1 cellular context compared by ENCODE assay signal in genomic region chr22:43818981-43819690, GRCh38.
TF ChIP-seq lines count a peak whose summit lies in the region.

No MANE protein-coding gene starts in this region.

TF ChIP-seq in SK-N-SH, 30 proteins besides CTCF, POLR2A, EP300 and RAD21 (continued from another document):
- TF ChIP-seq REST (IDR thresholded peaks at IDR 0.05; ENCODE audit: low read depth, low read length), result no peak
